ENCODE assay signal across 24 cellular contexts in the genomic region with DNA sequence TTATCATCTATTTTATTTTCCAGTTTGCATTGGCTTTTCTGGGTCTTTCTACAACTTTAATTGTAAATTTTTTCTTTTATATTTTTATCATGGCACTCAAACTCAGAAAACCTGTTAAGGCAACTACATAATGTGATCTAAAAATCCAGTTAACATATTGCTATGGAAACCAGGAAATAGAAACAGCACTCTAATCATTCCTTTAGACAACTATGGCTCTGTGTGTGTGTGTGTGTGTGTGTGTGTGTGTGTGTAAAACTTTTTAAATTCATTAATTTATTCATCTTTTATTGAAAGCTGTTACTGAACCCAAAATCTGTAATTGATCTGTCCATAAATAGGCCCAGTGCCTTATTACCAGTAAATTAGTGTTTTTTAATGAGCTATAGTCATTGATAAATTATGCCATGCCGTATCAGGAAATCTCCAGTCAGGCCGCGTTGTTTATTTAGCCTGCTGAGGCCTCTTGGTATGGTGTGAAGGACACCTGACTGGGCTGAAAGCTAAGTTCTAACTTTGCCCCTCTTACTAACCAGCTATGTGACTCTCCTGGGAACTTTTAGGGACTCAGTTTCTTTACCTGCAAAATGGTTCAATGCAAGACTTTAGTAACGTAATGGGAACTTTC. TPM values are rescaled to one million over a fixed set of nuclear protein-coding genes. Genes with fewer than 3 reads are reported as not detected.
DNase-seq lines count a peak whose midpoint lies in the region; ATAC-seq, FAIRE-seq and TF ChIP-seq lines count a peak whose summit lies in the region.
"Had no signal": no experiment of that assay in that cellular context is flagged by ENCODE, and none has a peak within 500 bp of the region (broad histone marks: within the 10 kb centered on the region; RNA-seq: fewer than 3 reads in every experiment).

No MANE protein-coding gene starts in this region.

- peaks cover 7% of the 10 kb centered on the region for H3K9me3 ChIP-seq in A549
- peaks cover 5% of the 10 kb centered on the region; the same call in 1 of the 2 replicates for H3K9me3 ChIP-seq in OCI-LY3 (ENCODE audit: insufficient read depth, low read length)
- H3K9me3 ChIP-seq: Caco-2, left lung had no signal

- no peak for ATAC-seq in A549
- ATAC-seq in HG03571 (IDR thresholded peaks at IDR 0.05; ENCODE audit: unreplicated experiment), result no peak
- no peak for ATAC-seq in GM19035 (IDR thresholded peaks at IDR 0.05; ENCODE audit: unreplicated experiment)
- ATAC-seq: activated T-cell treated with anti-CD3 and anti-CD28 coated beads, Interleukin-2, amount 50 U/mL, for 4 hours; effector memory CD8-positive, alpha-beta T cell; left lung had no signal

- H3K27ac Mint-ChIP-seq in nephron progenitor cell, result no peak overlapping the region
- H3K27ac Mint-ChIP-seq: activated naive CD4-positive, alpha-beta T cell treated with anti-CD3 and anti-CD28 coated beads, Interleukin-2, amount 50 U/mL, for 24 hours; effector memory CD8-positive, alpha-beta T cell had no signal

- H3K4me1 ChIP-seq in A549, result peaks cover 21% of the 10 kb centered on the region
- H3K4me1 ChIP-seq in OCI-LY3 (ENCODE audit: low read length), result peaks cover 28% of the 10 kb centered on the region
- H3K4me1 ChIP-seq: BLaER1 had no signal

- FAIRE-seq in A549 (lab: Jason Lieb, UNC), result no peak
- FAIRE-seq: A204.1, urothelium cell line had no signal

- no peak for TF ChIP-seq POLR2A in A549 (IDR thresholded peaks at IDR 0.05; ENCODE audit: low read length)

- TF ChIP-seq RAD21 in A549 (conservative IDR thresholded peaks at IDR 0.05 in 1 of 2, IDR thresholded peaks at IDR 0.05 in 1 of 2), result no peak

- peak overlapping the region; percentile 91; the same call in 1 of the 2 replicates for H3K9ac ChIP-seq in OCI-LY3 (ENCODE audit: low read length)
- H3K9ac ChIP-seq: BLaER1 had no signal

- H3K27me3 ChIP-seq in OCI-LY3 (ENCODE audit: low read depth, low read length), result no peaks in the 10 kb centered on the region
- H3K27me3 ChIP-seq: BLaER1 had no signal

- H3K36me3 Mint-ChIP-seq in nephron progenitor cell (ENCODE audit: low read depth), result no peaks in the 10 kb centered on the region
- H3K36me3 Mint-ChIP-seq: activated naive CD4-positive, alpha-beta T cell treated with anti-CD3 and anti-CD28 coated beads, Interleukin-2, amount 50 U/mL, for 24 hours had no signal

- peaks cover 46% of the 10 kb centered on the region for H3K79me2 ChIP-seq in OCI-LY3 (ENCODE audit: low read length)

- H3K4me3 Mint-ChIP-seq in nephron progenitor cell, result peak overlapping the region; percentile 49
- H3K4me3 Mint-ChIP-seq: activated naive CD4-positive, alpha-beta T cell treated with anti-CD3 and anti-CD28 coated beads, Interleukin-2, amount 50 U/mL, for 24 hours had no signal

- H3K4me2 ChIP-seq in A549 (peak overlapping the region; percentile 90; the same call in 2 of the 3 replicates), OCI-LY3 (ENCODE audit: low read length) (peak overlapping the region; percentile 92)
- H3K4me2 ChIP-seq: BLaER1 had no signal

- H4K20me1 ChIP-seq in OCI-LY3 (ENCODE audit: insufficient read depth, low read length), result no peaks in the 10 kb centered on the region
- H4K20me1 ChIP-seq: BLaER1 had no signal

- DNase-seq in A549 (ENCODE audit: low read depth in 1 of 2, low spot score in 1 of 2) (no peak), dermis blood vessel endothelial cell (peak; percentile 48), nephron progenitor cell (no peak), NCI-H128 (lab: John Stamatoyannopoulos, UW; ENCODE audit: unreplicated experiment) (no peak)
- no peak for DNase-seq in stimulated activated CD4-positive, alpha-beta T cell treated with anti-CD3 and anti-CD28 coated beads, Interleukin-12 subunit alpha, Interleukin-12 subunit beta, amount 100 ng/mL, for 4 hours
- DNase-seq: activated CD4-positive, alpha-beta T cell treated with anti-CD3 and anti-CD28 coated beads for 1 hour; activated CD8-positive, alpha-beta memory T cell treated with anti-CD3 and anti-CD28 coated beads for 24 hours; activated T-cell treated with anti-CD3 and anti-CD28 coated beads, Interleukin-2, amount 50 U/mL, for 4 hours; Caco-2; effector memory CD8-positive, alpha-beta T cell; EL; head of caudate nucleus; left lung; NCI-H2029 treated with DMSO at 0.1 percent for 48 hours; retina; stimulated activated CD8-positive, alpha-beta memory T cell treated with anti-CD3 and anti-CD28 coated beads, Interleukin-4, amount 100 ng/mL, for 48 hours had no signal

- H3K27ac ChIP-seq in A549 (peak overlapping the region in 1 of 2 experiments; percentile 95; a peak in 4 of 6 replicates), OCI-LY3 (ENCODE audit: low read length) (no peak overlapping the region)
- H3K27ac ChIP-seq: BLaER1, HL-60 had no signal

- CTCF ChIA-PET in A549 (lab: Yijun Ruan, JAX), result interaction anchor here (0.6 to 5.0 kb wide), 38 partner anchors 8 to 412 kb away, joined by 3 to 52 read pairs (median 4); no protein-coding TSS in a partner anchor

- H3K36me3 ChIP-seq in OCI-LY3 (replicated peaks; ENCODE audit: low read depth, low read length), result peaks cover 7% of the 10 kb centered on the region
- H3K36me3 ChIP-seq: BLaER1, left lung had no signal

- peaks cover 27% of the 10 kb centered on the region for H3K4me1 Mint-ChIP-seq in nephron progenitor cell

- H3K9me3 Mint-ChIP-seq in nephron progenitor cell, result peaks cover 4% of the 10 kb centered on the region
- H3K9me3 Mint-ChIP-seq: activated naive CD4-positive, alpha-beta T cell treated with anti-CD3 and anti-CD28 coated beads, Interleukin-2, amount 50 U/mL, for 24 hours; activated T-cell treated with anti-CD3 and anti-CD28 coated beads, Interleukin-2, amount 50 U/mL, for 4 hours; effector memory CD8-positive, alpha-beta T cell had no signal

- WGBS in A549 (ENCODE audit: missing lambda C conversion rate), result 92% methylated on average over 4 of the region's 4 CpGs

- H2AFZ ChIP-seq in OCI-LY3 (ENCODE audit: low read depth, low read length), result peak overlapping the region; percentile 71; the same call in 1 of the 2 replicates

- TF ChIP-seq EP300 in A549 (IDR thresholded peaks at IDR 0.05), result no peak

- H3K4me3 ChIP-seq in A549, result no peak overlapping the region
- H3K4me3 ChIP-seq in OCI-LY3 (ENCODE audit: low read length), result peak overlapping the region; percentile 87
- H3K4me3 ChIP-seq: BLaER1 had no signal

- POLR2A ChIA-PET in A549 (lab: Yijun Ruan, JAX), result interaction anchor here (0.6 to 4.5 kb wide), 5 partner anchors 41 to 137 kb away, joined by 3 to 24 read pairs (median 6); no protein-coding TSS in a partner anchor

- H3K27me3 Mint-ChIP-seq in nephron progenitor cell (ENCODE audit: low read depth, poor library complexity), result peaks cover 70% of the 10 kb centered on the region

- TF ChIP-seq CTCF in A549 (IDR thresholded peaks at IDR 0.05) (no peak), OCI-LY3 (IDR thresholded peaks at IDR 0.05; ENCODE audit: low read depth, low read length) (no peak), nephron progenitor cell (IDR thresholded peaks at IDR 0.05) (no peak)

TF ChIP-seq in A549, 52 proteins besides CTCF, POLR2A, EP300 and RAD21:
- TF ChIP-seq BCL3 (IDR thresholded peaks at IDR 0.05) (no peak), SREBF2 (IDR thresholded peaks at IDR 0.05) (no peak), RFX5 (IDR thresholded peaks at IDR 0.05) (no peak), HMGXB4 (CRISPR knock-in tag; IDR thresholded peaks at IDR 0.05; ENCODE audit: borderline replicate concordance) (no peak), SMC3 (IDR thresholded peaks at IDR 0.05) (no peak), MAX (IDR thresholded peaks at IDR 0.05) (no peak), FOSL2 (IDR thresholded peaks at IDR 0.05) (no peak), FOSL2 (CRISPR knock-in tag; IDR thresholded peaks at IDR 0.05) (no peak)
- TF ChIP-seq, protein P1, sequence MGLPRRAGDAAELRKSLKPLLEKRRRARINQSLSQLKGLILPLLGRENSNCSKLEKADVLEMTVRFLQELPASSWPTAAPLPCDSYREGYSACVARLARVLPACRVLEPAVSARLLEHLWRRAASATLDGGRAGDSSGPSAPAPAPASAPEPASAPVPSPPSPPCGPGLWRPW (IDR thresholded peaks at IDR 0.05), result no peak

RNA-seq across cellular contexts. Expression of gene MET, which starts 1.5 kb away (rescaled TPM):
- 161 and 165 TPM in 2 replicates for polyA plus RNA-seq in A549 (2011; rRNA removed)
- 35.2 and 44.0 TPM in 2 replicates for polyA plus RNA-seq in A549 (2012; cell fraction: cytosol; rRNA removed)
- polyA plus RNA-seq in A549 (2012; cell fraction: nucleus; rRNA removed), result 33.9 and 45.5 TPM in 2 replicates
- 65.1 to 77.9 TPM (median 72.3 TPM) in 3 replicates for polyA plus RNA-seq in A549 (2017; fragmentation: RNase III; extraction: RNeasy Plus Mini Kit Qiagen cat#74134 plus additional on column Dnase treatment)
- polyA minus RNA-seq in A549 (2011; rRNA and poly(A)+ RNA removed), result 417 and 431 TPM in 2 replicates
- total RNA-seq in dermis blood vessel endothelial cell, result 66.4 and 113 TPM in 2 replicates
